Comparison of ENCODE assay signal across 1 cellular context in genomic region chr18:43278401-43278800, GRCh38.
TF ChIP-seq lines count a peak whose summit lies in the region.

No MANE protein-coding gene starts in this region.

TF ChIP-seq in GM23338, 12 proteins besides CTCF, POLR2A, EP300 and RAD21 (continued from another document):
- no peak for TF ChIP-seq ZNF462 (CRISPR knock-in tag; IDR thresholded peaks at IDR 0.05)
- TF ChIP-seq EZH2phosphoT487 (IDR thresholded peaks at IDR 0.05; ENCODE audit: unreplicated experiment), result no peak
TF ChIP-seq in GM23338: peak in this region for 0.
